31 cellular contexts compared by ENCODE assay signal in genomic region chr10:127860632-127861031, GRCh38. TPM values are rescaled to one million over a fixed set of nuclear protein-coding genes. Genes with fewer than 3 reads are reported as not detected.
"Had no signal": no experiment of that assay in that cellular context is flagged by ENCODE, and none has a peak within 500 bp of the region (broad histone marks: within the 10 kb centered on the region; RNA-seq: fewer than 3 reads in every experiment).

No MANE protein-coding gene starts in this region.

- H3K9me3 ChIP-seq: neutrophil, pancreas, psoas muscle, right lobe of liver, suprapubic skin, testis, tibial artery, transverse colon, uterus had no signal

- H3K4me2 ChIP-seq: neural progenitor cell had no signal

- H3K4me3 ChIP-seq: neural progenitor cell, pancreas, psoas muscle, right lobe of liver, sigmoid colon, suprapubic skin, testis, tibial artery, transverse colon, upper lobe of right lung, uterus had no signal

- H3K4me1 ChIP-seq: neural progenitor cell, pancreas, psoas muscle, right lobe of liver, sigmoid colon, suprapubic skin, testis, tibial artery, transverse colon, upper lobe of right lung, uterus had no signal

- DNase-seq: naive thymus-derived CD4-positive, alpha-beta T cell; natural killer cell; nucleus accumbens; pancreas; psoas muscle; right cardiac atrium; right lobe of liver; sigmoid colon; small intestine; stimulated activated CD4-positive, alpha-beta T cell treated with anti-CD3 and anti-CD28 coated beads, Interleukin-15, amount 100 ng/mL, for 24 hours; stimulated activated CD4-positive, alpha-beta T cell treated with anti-CD3 and anti-CD28 coated beads, Interleukin-2, amount 100 ng/mL, for 24 hours; stimulated activated CD4-positive, alpha-beta T cell treated with anti-CD3 and anti-CD28 coated beads, Interleukin-2, amount 100 ng/mL, for 48 hours; stimulated activated CD4-positive, alpha-beta T cell treated with anti-CD3 and anti-CD28 coated beads, Interleukin-4, amount 100 ng/mL, for 24 hours; stimulated activated CD8-positive, alpha-beta memory T cell treated with anti-CD3 and anti-CD28 coated beads, Interleukin-4, amount 100 ng/mL, for 48 hours; stimulated activated naive CD4-positive, alpha-beta T cell; stimulated activated naive CD8-positive, alpha-beta T cell treated with anti-CD3 and anti-CD28 coated beads, Interleukin-15, amount 100 ng/mL, for 72 hours; stimulated activated naive CD8-positive, alpha-beta T cell treated with anti-CD3 and anti-CD28 coated beads, Interleukin-15, Interleukin-2, amounts not matched to agents 100 U/mL and 50 U/mL, for 24 hours; substantia nigra; testis; tibial artery; transverse colon; upper lobe of right lung; uterus had no signal

- H3K27me3 ChIP-seq: neutrophil, pancreas, right lobe of liver, sigmoid colon, suprapubic skin, testis, tibial artery, transverse colon, upper lobe of right lung, uterus had no signal

- ATAC-seq: naive thymus-derived CD4-positive, alpha-beta T cell; natural killer cell; pancreas; psoas muscle; right cardiac atrium; right lobe of liver; stimulated activated memory B cell treated with anti-CD40 and anti-IgM and Interleukin-4, amounts not matched to agents 10 μg/mL and 1 μg/mL and 100 μg/mL, for 72 hours; stimulated activated naive CD8-positive, alpha-beta T cell treated with anti-CD3 and anti-CD28 coated beads, Interleukin-15, amount 100 ng/mL, for 72 hours; stimulated activated naive CD8-positive, alpha-beta T cell treated with anti-CD3 and anti-CD28 coated beads, Interleukin-15, Interleukin-2, amounts not matched to agents 100 U/mL and 50 U/mL, for 24 hours had no signal

- H3K9ac ChIP-seq: neural progenitor cell had no signal

- H3K36me3 ChIP-seq: neural progenitor cell, neutrophil, pancreas, right lobe of liver, sigmoid colon, suprapubic skin, tibial artery, transverse colon, upper lobe of right lung, uterus had no signal

- H2AFZ ChIP-seq: neural progenitor cell had no signal

- FAIRE-seq: pancreas, small intestine had no signal

- H3K27ac ChIP-seq: neural progenitor cell, neutrophil, pancreas, psoas muscle, right lobe of liver, sigmoid colon, suprapubic skin, testis, tibial artery, transverse colon, upper lobe of right lung, uterus had no signal

RNA-seq across cellular contexts. Expression of gene CLRN3, which starts 32.1 kb away (rescaled TPM):
- total RNA-seq: naive thymus-derived CD4-positive, alpha-beta T cell; natural killer cell; omental fat pad; osteocyte; psoas muscle; right cardiac atrium; sigmoid colon; suprapubic skin; upper lobe of right lung; uterus had no signal
- polyA plus RNA-seq: naive thymus-derived CD4-positive, alpha-beta T cell; neural cell; right cardiac atrium; urinary bladder had no signal
